In the genomic region with DNA sequence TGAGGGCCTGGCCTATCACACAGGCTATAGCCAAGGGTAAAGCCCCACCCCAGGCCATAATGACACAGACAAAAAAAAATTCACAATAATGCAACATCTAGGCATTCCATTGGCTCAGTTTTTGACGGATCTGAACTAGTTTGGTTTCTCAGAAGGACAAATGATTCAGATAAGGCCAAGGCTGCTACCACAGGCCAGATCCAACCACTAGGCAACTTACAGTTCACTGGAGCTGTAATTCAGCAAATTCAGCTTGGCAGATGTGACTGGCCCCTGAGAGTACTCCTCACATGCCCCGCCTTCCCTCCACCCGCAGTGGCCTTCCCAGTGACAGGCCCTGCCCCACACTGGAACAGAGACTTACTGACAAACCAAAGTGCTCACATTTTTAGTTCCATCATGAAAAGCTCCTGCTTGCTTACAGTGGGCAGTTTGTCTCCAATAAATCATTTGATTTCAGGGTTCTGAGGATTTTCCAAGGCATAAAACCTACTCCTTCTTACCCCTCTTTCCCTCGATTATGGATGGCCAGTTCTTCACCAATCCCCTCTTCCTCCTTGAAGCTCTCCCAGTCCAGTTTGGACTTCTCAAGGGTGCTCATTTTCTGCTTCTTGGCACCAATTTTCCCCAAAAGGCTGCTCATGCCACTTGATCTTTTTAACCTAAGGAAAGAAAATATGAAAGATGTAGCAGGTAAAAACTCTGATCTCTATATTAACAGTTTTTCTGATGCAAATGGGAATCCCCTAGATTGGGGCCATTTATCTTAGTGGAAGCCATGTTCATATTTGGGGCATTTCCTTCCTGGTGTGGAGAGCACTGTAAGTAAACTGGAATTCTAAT, we compare ENCODE assay signal across 8 cellular contexts. TPM values are rescaled to one million over a fixed set of nuclear protein-coding genes. Genes with fewer than 3 reads are reported as not detected.
DNase-seq lines count a peak whose midpoint lies in the region; ATAC-seq, FAIRE-seq and TF ChIP-seq lines count a peak whose summit lies in the region.

No MANE protein-coding gene starts in this region.

- TF ChIP-seq EP300 in K562 (IDR thresholded peaks at IDR 0.05; ENCODE audit: low read length) (no peak), suprapubic skin (IDR thresholded peaks at IDR 0.05) (no peak)

- H3K4me1 ChIP-seq in K562 (replicated peaks in 1 of 2; ENCODE audit: control insufficient read depth in 2 of 2, insufficient read depth in 2 of 2, low read length in 2 of 2): peaks cover 19 to 46% of the 10 kb centered on the region in 2 experiments; a peak in 4 of 5 replicates
- peaks cover 16 to 22% of the 10 kb centered on the region in 2 donors for H3K4me1 ChIP-seq in left lung
- peaks cover 35% of the 10 kb centered on the region for H3K4me1 ChIP-seq in suprapubic skin

- H3K9me3 ChIP-seq in K562 (replicated peaks; ENCODE audit: control insufficient read depth, insufficient read depth, low read depth, low read length) (no peaks in the 10 kb centered on the region), left lung (no peaks in the 10 kb centered on the region), suprapubic skin (no peaks in the 10 kb centered on the region)

- no peaks in the 10 kb centered on the region for H3K9me3 Mint-ChIP-seq in activated CD8-positive, alpha-beta T cell treated with anti-CD3 and anti-CD28 coated beads for 36 hours
- H3K9me3 Mint-ChIP-seq in activated CD8-positive, alpha-beta T cell treated with anti-CD3 and anti-CD28 coated beads, Interleukin-2, amount 10 ng/mL, durations not matched to agents 7 days and 5 days (ENCODE audit: insufficient read depth): no peaks in the 10 kb centered on the region

- no peak overlapping the region for H3K4me3 Mint-ChIP-seq in activated CD8-positive, alpha-beta T cell treated with anti-CD3 and anti-CD28 coated beads for 36 hours
- no peak overlapping the region for H3K4me3 Mint-ChIP-seq in activated CD8-positive, alpha-beta T cell treated with anti-CD3 and anti-CD28 coated beads, Interleukin-2, amount 10 ng/mL, durations not matched to agents 7 days and 5 days

- ATAC-seq in activated CD8-positive, alpha-beta T cell treated with anti-CD3 and anti-CD28 coated beads for 36 hours: no peak
- no peak for ATAC-seq in activated CD8-positive, alpha-beta T cell treated with anti-CD3 and anti-CD28 coated beads, Interleukin-2, amount 10 ng/mL, durations not matched to agents 7 days and 5 days
- ATAC-seq in K562 (peak; percentile 87), left lung (peak; percentile 81), HG03469 (IDR thresholded peaks at IDR 0.05; ENCODE audit: unreplicated experiment) (no peak), HG03097 (IDR thresholded peaks at IDR 0.05; ENCODE audit: low FRiP score, unreplicated experiment) (no peak)

- H3K27me3 Mint-ChIP-seq in activated CD8-positive, alpha-beta T cell treated with anti-CD3 and anti-CD28 coated beads for 36 hours: no peaks in the 10 kb centered on the region
- H3K27me3 Mint-ChIP-seq in activated CD8-positive, alpha-beta T cell treated with anti-CD3 and anti-CD28 coated beads, Interleukin-2, amount 10 ng/mL, durations not matched to agents 7 days and 5 days (ENCODE audit: low read depth): peaks cover 5% of the 10 kb centered on the region

- H3K27me3 ChIP-seq in K562 (ENCODE audit: control insufficient read depth in 2 of 2, insufficient read depth in 2 of 2, low read length in 2 of 2) (no peaks in the 10 kb centered on the region), left lung (no peaks in the 10 kb centered on the region), suprapubic skin (no peaks in the 10 kb centered on the region)

- H3K4me1 Mint-ChIP-seq in activated CD8-positive, alpha-beta T cell treated with anti-CD3 and anti-CD28 coated beads for 36 hours (ENCODE audit: low read depth): peaks cover 17% of the 10 kb centered on the region
- peaks cover 21% of the 10 kb centered on the region for H3K4me1 Mint-ChIP-seq in activated CD8-positive, alpha-beta T cell treated with anti-CD3 and anti-CD28 coated beads, Interleukin-2, amount 10 ng/mL, durations not matched to agents 7 days and 5 days (ENCODE audit: low read depth)

- H3K4me3 ChIP-seq in K562 (no peak overlapping the region), left lung (no peak overlapping the region), suprapubic skin (peak overlapping the region; percentile 18)

- H3K79me2 ChIP-seq in K562 (ENCODE audit: control insufficient read depth, insufficient read depth, low read length): no peaks in the 10 kb centered on the region

- no peak for TF ChIP-seq CTCF in activated CD8-positive, alpha-beta T cell treated with anti-CD3 and anti-CD28 coated beads for 36 hours (IDR thresholded peaks at IDR 0.05)
- TF ChIP-seq CTCF in K562 (IDR thresholded peaks at IDR 0.05 in 2 of 3, conservative IDR thresholded peaks at IDR 0.05 in 1 of 3; ENCODE audit: insufficient read depth in 2 of 3, low read depth in 1 of 3, low read length in 3 of 3) (no peak), left lung (IDR thresholded peaks at IDR 0.05) (no peak), suprapubic skin (IDR thresholded peaks at IDR 0.05) (no peak)

- 23% methylated on average over 4 of the region's 4 CpGs for WGBS in K562 (ENCODE audit: insufficient coverage, low coverage, missing lambda C conversion rate)
- WGBS in suprapubic skin: 24% methylated on average over 4 of the region's 4 CpGs

- peak; percentile 85 for FAIRE-seq in K562 (lab: Jason Lieb, UNC)

- H3K9me1 ChIP-seq in K562 (ENCODE audit: control insufficient read depth, insufficient read depth, low read length): peaks cover 6% of the 10 kb centered on the region

- H3K27ac Mint-ChIP-seq in activated CD8-positive, alpha-beta T cell treated with anti-CD3 and anti-CD28 coated beads for 36 hours: peak overlapping the region; percentile 53
- no peak overlapping the region for H3K27ac Mint-ChIP-seq in activated CD8-positive, alpha-beta T cell treated with anti-CD3 and anti-CD28 coated beads, Interleukin-2, amount 10 ng/mL, durations not matched to agents 7 days and 5 days

- H3K36me3 Mint-ChIP-seq in activated CD8-positive, alpha-beta T cell treated with anti-CD3 and anti-CD28 coated beads for 36 hours (ENCODE audit: low read depth): peaks cover 44% of the 10 kb centered on the region
- H3K36me3 Mint-ChIP-seq in activated CD8-positive, alpha-beta T cell treated with anti-CD3 and anti-CD28 coated beads, Interleukin-2, amount 10 ng/mL, durations not matched to agents 7 days and 5 days (ENCODE audit: low read depth): peaks cover 38% of the 10 kb centered on the region

- H3K4me2 ChIP-seq in K562 (ENCODE audit: insufficient read depth, low read length): peak overlapping the region; percentile 45

- H3K36me3 ChIP-seq in K562 (ENCODE audit: control insufficient read depth, insufficient read depth, low read length) (peaks cover 45% of the 10 kb centered on the region), left lung (peaks cover 0 to 33% of the 10 kb centered on the region in 2 donors), suprapubic skin (peaks cover 12% of the 10 kb centered on the region)

- CTCF ChIA-PET in activated CD8-positive, alpha-beta T cell treated with anti-CD3 and anti-CD28 coated beads for 36 hours (lab: Charles Lee): interaction anchor here (0.9 to 1.7 kb wide), 6 partner anchors 9 to 193 kb away, joined by 3 to 5 read pairs (median 4); no protein-coding TSS in a partner anchor
- CTCF ChIA-PET in activated CD8-positive, alpha-beta T cell treated with anti-CD3 and anti-CD28 coated beads, Interleukin-2, amount 10 ng/mL, durations not matched to agents 7 days and 5 days (lab: Charles Lee): interaction anchor here (0.9 to 1.6 kb wide), 3 partner anchors 54 to 87 kb away, joined by 3 to 4 read pairs (median 4); no protein-coding TSS in a partner anchor
- CTCF ChIA-PET in K562 (lab: Yijun Ruan, JAX; ENCODE audit: low intra/inter-chr PET ratio): no interaction called here

- POLR2A ChIA-PET in activated CD8-positive, alpha-beta T cell treated with anti-CD3 and anti-CD28 coated beads for 36 hours (lab: Charles Lee): interaction anchor here (0.8 kb wide), 1 partner anchor 13 kb away, joined by 3 read pairs; no protein-coding TSS in a partner anchor
- POLR2A ChIA-PET in activated CD8-positive, alpha-beta T cell treated with anti-CD3 and anti-CD28 coated beads, Interleukin-2, amount 10 ng/mL, durations not matched to agents 7 days and 5 days (lab: Charles Lee): no interaction called here
- POLR2A ChIA-PET in K562 (lab: Yijun Ruan, JAX): interaction anchor here (0.5 to 2.1 kb wide), 8 partner anchors 11 to 318 kb away, joined by 3 to 8 read pairs (median 4); no protein-coding TSS in a partner anchor

- TF ChIP-seq POLR2A in K562 (conservative IDR thresholded peaks at IDR 0.05): no peak
- no peak for TF ChIP-seq POLR2A in suprapubic skin (IDR thresholded peaks at IDR 0.05)

- TF ChIP-seq RAD21 in K562 (CRISPR knock-in tag; conservative IDR thresholded peaks at IDR 0.05 in 1 of 2, IDR thresholded peaks at IDR 0.05 in 1 of 2): no peak

- H3K27ac ChIP-seq in K562 (ENCODE audit: extremely low read depth, low read depth, low read length) (peak overlapping the region; percentile 83), left lung (peak overlapping the region; percentile 75 to 81), suprapubic skin (peak overlapping the region; percentile 87)

- H4K20me1 ChIP-seq in K562 (replicated peaks; ENCODE audit: control insufficient read depth, insufficient read depth, low read length): no peaks in the 10 kb centered on the region

- intact Hi-C loops in activated CD8-positive, alpha-beta T cell treated with anti-CD3 and anti-CD28 coated beads for 36 hours (cut with micrococcal nuclease): no loop called here
- intact Hi-C loops in K562 (cut with micrococcal nuclease): no loop called here
- intact Hi-C loops in left lung (cut with DNase I): no loop called here

- in situ Hi-C loops in K562 (cut with MboI): no loop called here

- peak overlapping the region; percentile 36 to 76; a peak in 3 of 4 replicates for H3K9ac ChIP-seq in K562 (ENCODE audit: insufficient read depth in 1 of 2, low read depth in 2 of 2, low read length in 2 of 2)

- peak overlapping the region; percentile 65; the same call in 1 of the 2 replicates for H2AFZ ChIP-seq in K562 (ENCODE audit: low read depth, low read length)

- TSS peak; percentile 31 for BruUV-seq in K562 (replicated peaks; lab: Mats Ljungman, UMichigan)

- DNase-seq in activated CD8-positive, alpha-beta T cell treated with anti-CD3 and anti-CD28 coated beads for 36 hours: no peak
- DNase-seq in activated CD8-positive, alpha-beta T cell treated with anti-CD3 and anti-CD28 coated beads, Interleukin-2, amount 10 ng/mL, durations not matched to agents 7 days and 5 days: no peak
- peak; percentile 54 to 75 (median 62) for DNase-seq in K562 (ENCODE audit: extremely low read depth in 1 of 4, low spot score in 3 of 4)
- DNase-seq in left lung: peak in 1 of 2 donors; percentile 67
- peak; percentile 75 to 79 for DNase-seq in suprapubic skin (ENCODE audit: low spot score in 2 of 2)
- DNase-seq in stimulated activated CD8-positive, alpha-beta memory T cell treated with anti-CD3 and anti-CD28 coated beads, Interleukin-4, amount 100 ng/mL, for 48 hours: no peak

RNA-seq across cellular contexts. Expression of gene BCAR1, which starts 53.3 kb away (rescaled TPM):
- under 1 TPM; 0.34 to 0.87 TPM for total RNA-seq in activated CD8-positive, alpha-beta T cell treated with anti-CD3 and anti-CD28 coated beads for 36 hours
- total RNA-seq in activated CD8-positive, alpha-beta T cell treated with anti-CD3 and anti-CD28 coated beads, Interleukin-2, amount 10 ng/mL, durations not matched to agents 7 days and 5 days: under 1 TPM in 1 of 2 experiments, not detected in 1; 0.08 TPM
- total RNA-seq in K562 (2011; cell fraction: chromatin; rRNA removed; ENCODE audit: low replicate concordance): 30.5 and 82.5 TPM in 2 replicates
- total RNA-seq in K562 (2011; cell fraction: nucleolus; rRNA removed): 37.8 and 38.7 TPM in 2 replicates
- 29.8 and 32.0 TPM in 2 replicates for total RNA-seq in K562 (2011; cell fraction: nucleoplasm; rRNA removed)
- total RNA-seq in K562 (2014; rRNA removed): 14.1 and 16.0 TPM in 2 replicates
- total RNA-seq in K562 (2014; rRNA removed; fragmentation: Illumina TruSeq; extraction: Trizol): 1.1 and 1.7 TPM in 2 replicates
- 7.2 and 8.8 TPM in 2 replicates for total RNA-seq in K562 (2015; rRNA removed; fragmentation: Illumina TruSeq; extraction: Trizol)
- total RNA-seq in K562 (2021): 25.6 and 26.3 TPM in 2 replicates
- 3.6 and 6.0 TPM in 2 replicates for polyA plus RNA-seq in K562 (2011; rRNA removed)
- 3.6 and 13.5 TPM in 2 replicates for polyA plus RNA-seq in K562 (2011; cell fraction: cytosol; rRNA removed)
- polyA plus RNA-seq in K562 (2011; cell fraction: nucleus; rRNA removed): 21.5 and 40.4 TPM in 2 replicates
- 14.6 and 20.3 TPM in 2 replicates for polyA plus RNA-seq in K562 (2012)
- polyA plus RNA-seq in K562 (2014; fragmentation: Illumina TruSeq; extraction: Trizol): 3.4 and 11.4 TPM in 2 replicates
- under 1 TPM; 0.10 to 0.13 TPM for polyA plus RNA-seq in K562 (2014; fragmentation: Nextera tagmentation; extraction: Ambion mirVana)
- polyA plus RNA-seq in K562 (2014; rRNA removed): 9.8 and 10.5 TPM in 2 replicates
- 5.7 and 5.9 TPM in 2 replicates for polyA minus RNA-seq in K562 (2011; rRNA and poly(A)+ RNA removed)
- polyA minus RNA-seq in K562 (2011; cell fraction: cytosol; rRNA and poly(A)+ RNA removed): 6.9 and 14.9 TPM in 2 replicates
- 16.6 and 18.6 TPM in 2 replicates for polyA minus RNA-seq in K562 (2011; cell fraction: nucleus; rRNA and poly(A)+ RNA removed)
- 10 to 100 TPM; 67.6 to 73.6 TPM for total RNA-seq in left lung
- total RNA-seq in suprapubic skin: 10 to 100 TPM; 26.5 to 39.2 (median 30.9) TPM

Comparison
In these comparisons a context has a peak if more than half of its experiments do, and no peak if none do; other contexts are left out.
1. ATAC-seq: peak in K562 (single experiment) and left lung (single experiment); none in activated CD8-positive, alpha-beta T cell treated with anti-CD3 and anti-CD28 coated beads for 36 hours (single experiment), activated CD8-positive, alpha-beta T cell treated with anti-CD3 and anti-CD28 coated beads, Interleukin-2, amount 10 ng/mL, durations not matched to agents 7 days and 5 days (single experiment), HG03469 (single experiment) and HG03097 (single experiment).
2. DNase-seq: peak in K562 (4 of 4) and suprapubic skin (2 of 2); none in activated CD8-positive, alpha-beta T cell treated with anti-CD3 and anti-CD28 coated beads for 36 hours (single experiment), activated CD8-positive, alpha-beta T cell treated with anti-CD3 and anti-CD28 coated beads, Interleukin-2, amount 10 ng/mL, durations not matched to agents 7 days and 5 days (single experiment) and stimulated activated CD8-positive, alpha-beta memory T cell treated with anti-CD3 and anti-CD28 coated beads, Interleukin-4, amount 100 ng/mL, for 48 hours (single experiment).
3. Peak in every context shown above with its lines, with median percentiles within 50 percentile points of each other: H3K27ac ChIP-seq.